In genomic region chr5:1480217-1480616, GRCh38 we compare ENCODE assay signal across 11 cellular contexts. TPM values are rescaled to one million over a fixed set of nuclear protein-coding genes. Genes with fewer than 3 reads are reported as not detected.
DNase-seq lines count a peak whose midpoint lies in the region; ATAC-seq and TF ChIP-seq lines count a peak whose summit lies in the region.
"Had no signal": no experiment of that assay in that cellular context is flagged by ENCODE, and none has a peak within 500 bp of the region (broad histone marks: within the 10 kb centered on the region; RNA-seq: fewer than 3 reads in every experiment).

No MANE protein-coding gene starts in this region.

- H3K4me3 ChIP-seq in GM23338 (no peak overlapping the region), SU-DHL-6 (ENCODE audit: insufficient read depth, low read length, poor library complexity, severe bottlenecking) (no peak overlapping the region), right atrium auricular region (no peak overlapping the region)
- H3K4me3 ChIP-seq: SK-N-MC had no signal

- no peaks in the 10 kb centered on the region; the same call in 2 of the 3 replicates for H3K9me3 Mint-ChIP-seq in GM23338

- H3K9ac ChIP-seq in SU-DHL-6 (ENCODE audit: low read length) = peak overlapping the region; percentile 20; the same call in 1 of the 2 replicates

- intact Hi-C loops in sciatic nerve (cut with DNase I) = no loop called here

- H3K36me3 ChIP-seq in GM23338 (ENCODE audit: insufficient read depth) = peaks cover 16% of the 10 kb centered on the region
- H3K36me3 ChIP-seq in SU-DHL-6 (ENCODE audit: low read length) = 0 out of 2 replicates have a peak, but pooled peaks cover 2% of the 10 kb centered on the region
- H3K36me3 ChIP-seq in right atrium auricular region = peaks cover 8% of the 10 kb centered on the region

- H3F3A ChIP-seq in GM23338 (replicated peaks; ENCODE audit: low read depth) (peaks cover 11% of the 10 kb centered on the region; the same call in 1 of the 2 replicates), SU-DHL-6 (ENCODE audit: insufficient read depth) (no peaks in the 10 kb centered on the region)

- no peaks in the 10 kb centered on the region for H3K9me2 ChIP-seq in GM23338 (ENCODE audit: insufficient read depth)
- no peaks in the 10 kb centered on the region for H3K9me2 ChIP-seq in SU-DHL-6 (replicated peaks; ENCODE audit: insufficient read depth, low read length)

- no peak overlapping the region for H3K4me2 ChIP-seq in GM23338
- no peak overlapping the region for H3K4me2 ChIP-seq in SU-DHL-6 (ENCODE audit: low read depth, low read length, poor library complexity, severe bottlenecking)

- no peaks in the 10 kb centered on the region for H3K4me1 ChIP-seq in GM23338 (ENCODE audit: insufficient read depth)
- peaks cover 0 to 8% of the 10 kb centered on the region in 2 donors for H3K4me1 ChIP-seq in right atrium auricular region

- H3K79me2 ChIP-seq in GM23338 (replicated peaks; ENCODE audit: insufficient read depth) (peaks cover 11% of the 10 kb centered on the region; the same call in 1 of the 2 replicates), SU-DHL-6 (ENCODE audit: insufficient read depth, low read length) (no peaks in the 10 kb centered on the region)

- TF ChIP-seq CTCF in GM23338 (conservative IDR thresholded peaks at IDR 0.05; ENCODE audit: low read depth in 2 of 2) (no peak), SU-DHL-6 (IDR thresholded peaks at IDR 0.05; ENCODE audit: insufficient read depth, low read length, poor library complexity, severe bottlenecking) (no peak), right atrium auricular region (IDR thresholded peaks at IDR 0.05) (no peak)

- H3K4me3 Mint-ChIP-seq in GM23338 = no peak overlapping the region

- H3K27me3 ChIP-seq in GM23338 (ENCODE audit: insufficient read depth) (no peaks in the 10 kb centered on the region), SU-DHL-6 (ENCODE audit: low read length) (no peaks in the 10 kb centered on the region), right atrium auricular region (no peaks in the 10 kb centered on the region)

- H3K36me3 Mint-ChIP-seq in GM23338 (ENCODE audit: low read depth) = peaks cover 59% of the 10 kb centered on the region

- peaks cover 11% of the 10 kb centered on the region for H3K27me3 Mint-ChIP-seq in GM23338 (ENCODE audit: insufficient read depth, low read depth, poor library complexity)

- H3K27ac Mint-ChIP-seq in GM23338 = peak overlapping the region; percentile 95

- ATAC-seq in GM23338 (peak; percentile 42), sciatic nerve (peak; percentile 53), GM18517 (IDR thresholded peaks at IDR 0.05; ENCODE audit: unreplicated experiment) (no peak), HG02610 (IDR thresholded peaks at IDR 0.05; ENCODE audit: unreplicated experiment) (no peak)

- H4K20me1 ChIP-seq in GM23338 (replicated peaks; ENCODE audit: insufficient read depth) (peaks cover 9% of the 10 kb centered on the region; the same call in 1 of the 2 replicates), SU-DHL-6 (ENCODE audit: low read depth, low read length) (no peaks in the 10 kb centered on the region)

- peaks cover 5% of the 10 kb centered on the region; the same call in 1 of the 3 replicates for H3K4me1 Mint-ChIP-seq in GM23338

- peak; percentile 48 for DNase-seq in GM23338 (ENCODE audit: low spot score)
- peak; percentile 79 for DNase-seq in right atrium auricular region (ENCODE audit: low spot score)
- DNase-seq in sciatic nerve (ENCODE audit: low spot score) = peak; percentile 76
- no peak for DNase-seq in stimulated activated naive CD4-positive, alpha-beta T cell (lab: John Stamatoyannopoulos, UW)
- no peak for DNase-seq in H4 (ENCODE audit: low spot score)
- DNase-seq: cerebellar nuclear complex, NCI-H2107 had no signal

- H2AFZ ChIP-seq in GM23338 (no peak overlapping the region), SU-DHL-6 (ENCODE audit: low read depth, low read length, severe bottlenecking) (no peak overlapping the region)

- no peaks in the 10 kb centered on the region for H3K9me3 ChIP-seq in SU-DHL-6 (ENCODE audit: insufficient read depth, low read length)
- H3K9me3 ChIP-seq in right atrium auricular region = no peaks in the 10 kb centered on the region

- 0 out of 2 replicates have a peak overlapping the region, but pooled peaks have one; percentile 59 for H3K27ac ChIP-seq in GM23338 (ENCODE audit: low read depth)
- peak overlapping the region; percentile 61 for H3K27ac ChIP-seq in SU-DHL-6 (ENCODE audit: low read depth, low read length)
- H3K27ac ChIP-seq in right atrium auricular region = peak overlapping the region in 1 of 2 donors; percentile 23
- H3K27ac ChIP-seq: SK-N-MC had no signal

TF ChIP-seq in GM23338, 12 proteins besides CTCF, POLR2A, EP300 and RAD21 (continues in another document):
- TF ChIP-seq POLR2AphosphoS5 (IDR thresholded peaks at IDR 0.05; ENCODE audit: low read depth) (0 out of 2 replicates have a peak, but pooled peaks have one; percentile 3), ZNF331 (CRISPR knock-in tag; IDR thresholded peaks at IDR 0.05; ENCODE audit: low read depth) (no peak), EZH2 (IDR thresholded peaks at IDR 0.05; ENCODE audit: low read depth, unreplicated experiment) (no peak), STAT1 (IDR thresholded peaks at IDR 0.05; ENCODE audit: unreplicated experiment) (no peak), EZH2phosphoT487 (IDR thresholded peaks at IDR 0.05; ENCODE audit: unreplicated experiment) (no peak), ZNF462 (CRISPR knock-in tag; IDR thresholded peaks at IDR 0.05) (no peak)

RNA-seq across cellular contexts. Expression of gene SLC6A3, which starts 35.0 kb away (rescaled TPM):
- total RNA-seq in GM23338 (2014; rRNA removed; shearing (Covaris generic)) = 0.85 and 1.0 TPM in 2 replicates
- 0.31 and 0.76 TPM in 2 replicates for polyA plus RNA-seq in GM23338 (2016; fragmentation: Nextera tagmentation; extraction: Ambion mirVana)
- total RNA-seq in right atrium auricular region = under 1 TPM in 1 of 2 donors, not detected in 1; 0.16 TPM
- not detected for total RNA-seq in sciatic nerve
- total RNA-seq in H4 (2014; rRNA removed; shearing (Covaris generic)) = not detected in 2 replicates

RNA-seq across cellular contexts. Expression of gene LPCAT1, which starts 43.5 kb away (rescaled TPM):
- 255 and 263 TPM in 2 replicates for total RNA-seq in GM23338 (2014; rRNA removed; shearing (Covaris generic))
- polyA plus RNA-seq in GM23338 (2016; fragmentation: Nextera tagmentation; extraction: Ambion mirVana) = 75.0 and 78.0 TPM in 2 replicates
- total RNA-seq in right atrium auricular region (10 to 100 TPM; 13.2 to 18.1 TPM), sciatic nerve (44.4 TPM)
- 23.9 and 31.2 TPM in 2 replicates for total RNA-seq in H4 (2014; rRNA removed; shearing (Covaris generic))

Comparison
In these comparisons a context has a peak if more than half of its experiments do, and no peak if none do; other contexts are left out.
1. ATAC-seq: peak in GM23338 (single experiment) and sciatic nerve (single experiment); none in GM18517 (single experiment) and HG02610 (single experiment).
2. DNase-seq: peak in GM23338 (single experiment), right atrium auricular region (single experiment) and sciatic nerve (single experiment); none in stimulated activated naive CD4-positive, alpha-beta T cell (0 of 6) and H4 (single experiment).